ENCODE assay signal across 8 cellular contexts in genomic region chr1:246569248-246570238, GRCh38. TPM values are rescaled to one million over a fixed set of nuclear protein-coding genes. Genes with fewer than 3 reads are reported as not detected.
DNase-seq lines count a peak whose midpoint lies in the region; ATAC-seq and TF ChIP-seq lines count a peak whose summit lies in the region.

No MANE protein-coding gene starts in this region.

- H2AFZ ChIP-seq in DND-41 (ENCODE audit: low read depth, low read length), result no peak overlapping the region

- H3K4me3 ChIP-seq in DND-41 (ENCODE audit: low read depth in 1 of 2, low read length in 2 of 2) (peak overlapping the region in 1 of 2 experiments; percentile 26; a peak in 2 of 4 replicates), muscle layer of duodenum (ENCODE audit: low read depth in 1 of 2, low read length in 2 of 2) (peak overlapping the region in 1 of 2 donors; percentile 2)

- peaks cover 47% of the 10 kb centered on the region for H3K4me1 Mint-ChIP-seq in activated naive CD8-positive, alpha-beta T cell treated with anti-CD3 and anti-CD28 coated beads for 36 hours

- no peak for ATAC-seq in DND-41 (ENCODE audit: insufficient read depth, low read depth)
- no peak for ATAC-seq in HG02588 (IDR thresholded peaks at IDR 0.05; ENCODE audit: unreplicated experiment)
- ATAC-seq in GM19023 (IDR thresholded peaks at IDR 0.05; ENCODE audit: unreplicated experiment), result no peak

- peaks cover 30% of the 10 kb centered on the region for H3K36me3 Mint-ChIP-seq in activated naive CD8-positive, alpha-beta T cell treated with anti-CD3 and anti-CD28 coated beads for 36 hours

- no peak for DNase-seq in DND-41
- DNase-seq in NCI-H2081 treated with DMSO at 0.1 percent for 48 hours (lab: John Stamatoyannopoulos, UW), result peak; percentile 27
- no peak for DNase-seq in activated naive CD8-positive, alpha-beta T cell treated with anti-CD3 and anti-CD28 coated beads for 36 hours
- no peak for DNase-seq in germinal center (ENCODE audit: low spot score)
- DNase-seq in activated CD8-positive, alpha-beta memory T cell treated with anti-CD3 and anti-CD28 coated beads, Interleukin-2, amount 50 U/mL, for 4 hours, result no peak

- H3K27me3 ChIP-seq in DND-41 (ENCODE audit: insufficient read depth, low read length, poor library complexity), result no peaks in the 10 kb centered on the region
- H3K27me3 ChIP-seq in muscle layer of duodenum (ENCODE audit: low read depth, low read length), result no peaks in the 10 kb centered on the region

- H3K4me3 Mint-ChIP-seq in activated naive CD8-positive, alpha-beta T cell treated with anti-CD3 and anti-CD28 coated beads for 36 hours, result peak overlapping the region; percentile 78

- no peak for TF ChIP-seq CTCF in DND-41 (IDR thresholded peaks at IDR 0.05; ENCODE audit: borderline replicate concordance, extremely low read depth, low read length, poor library complexity, severe bottlenecking)

- H3K27ac Mint-ChIP-seq in activated naive CD8-positive, alpha-beta T cell treated with anti-CD3 and anti-CD28 coated beads for 36 hours, result peak overlapping the region; percentile 95

- peaks cover 95% of the 10 kb centered on the region for H3K79me2 ChIP-seq in DND-41 (ENCODE audit: insufficient read depth, low read length)

- no peaks in the 10 kb centered on the region for H3K9me3 Mint-ChIP-seq in activated naive CD8-positive, alpha-beta T cell treated with anti-CD3 and anti-CD28 coated beads for 36 hours

- peaks cover 10% of the 10 kb centered on the region; the same call in 1 of the 2 replicates for H4K20me1 ChIP-seq in DND-41 (ENCODE audit: insufficient read depth, low read length)

- peaks cover 3% of the 10 kb centered on the region; the same call in 1 of the 2 replicates for H3K36me3 ChIP-seq in DND-41 (ENCODE audit: insufficient read depth, low read length)
- peaks cover 0 to 18% of the 10 kb centered on the region in 2 donors for H3K36me3 ChIP-seq in muscle layer of duodenum (ENCODE audit: control insufficient read depth in 1 of 2, insufficient read depth in 2 of 2, low read length in 2 of 2)

- H3K4me2 ChIP-seq in DND-41 (ENCODE audit: insufficient read depth, low read length), result peak overlapping the region; percentile 74; the same call in 1 of the 2 replicates

- H3K27ac ChIP-seq in DND-41 (ENCODE audit: low read length) (no peak overlapping the region), muscle layer of duodenum (ENCODE audit: low read length) (peak overlapping the region; percentile 65)

- H3K9me3 ChIP-seq in DND-41 (ENCODE audit: insufficient read depth, low read length, severe bottlenecking) (no peaks in the 10 kb centered on the region), muscle layer of duodenum (ENCODE audit: control insufficient read depth in 1 of 2, low read length in 2 of 2) (no peaks in the 10 kb centered on the region)

- H3K4me1 ChIP-seq in DND-41 (ENCODE audit: insufficient read depth, low read length) (peaks cover 36% of the 10 kb centered on the region), muscle layer of duodenum (ENCODE audit: control insufficient read depth in 1 of 2, insufficient read depth in 2 of 2, low read length in 2 of 2) (peaks cover 20 to 38% of the 10 kb centered on the region in 2 donors)

- H3K9ac ChIP-seq in DND-41 (ENCODE audit: low read depth, low read length), result no peak overlapping the region

- H3K27me3 Mint-ChIP-seq in activated naive CD8-positive, alpha-beta T cell treated with anti-CD3 and anti-CD28 coated beads for 36 hours, result no peaks in the 10 kb centered on the region

RNA-seq across cellular contexts. Expression of gene CNST, which starts 3.3 kb away (rescaled TPM):
- total RNA-seq in activated naive CD8-positive, alpha-beta T cell treated with anti-CD3 and anti-CD28 coated beads for 36 hours, result 10 to 100 TPM; 25.8 to 26.1 TPM

RNA-seq across cellular contexts. Expression of gene TFB2M, which starts 3.5 kb away (rescaled TPM):
- 10 to 100 TPM; 33.1 to 35.9 TPM for total RNA-seq in activated naive CD8-positive, alpha-beta T cell treated with anti-CD3 and anti-CD28 coated beads for 36 hours
